19 cellular contexts compared by ENCODE assay signal in genomic region chr12:12511895-12512674, GRCh38. TPM values are rescaled to one million over a fixed set of nuclear protein-coding genes. Genes with fewer than 3 reads are reported as not detected.
DNase-seq lines count a peak whose midpoint lies in the region; ATAC-seq and TF ChIP-seq lines count a peak whose summit lies in the region.
"Had no signal": no experiment of that assay in that cellular context is flagged by ENCODE, and none has a peak within 500 bp of the region (broad histone marks: within the 10 kb centered on the region; RNA-seq: fewer than 3 reads in every experiment).

No MANE protein-coding gene starts in this region.

- no peak for TF ChIP-seq CTCF in CD8-positive, alpha-beta T cell (IDR thresholded peaks at IDR 0.05)
- TF ChIP-seq CTCF in stomach (IDR thresholded peaks at IDR 0.05), result no peak

- peaks cover 8% of the 10 kb centered on the region for H3K4me1 Mint-ChIP-seq in activated CD8-positive, alpha-beta memory T cell treated with anti-CD3 and anti-CD28 coated beads, Interleukin-2, amount 10 ng/mL, durations not matched to agents 7 days and 5 days
- peaks cover 26% of the 10 kb centered on the region for H3K4me1 Mint-ChIP-seq in CD8-positive, alpha-beta T cell (ENCODE audit: low read depth)
- peaks cover 26% of the 10 kb centered on the region for H3K4me1 Mint-ChIP-seq in T-helper 2 cell treated with Interferon-gamma antibody and Interleukin-4, amounts not matched to agents 5 μg/mL and 100 μg/mL, for 36 hours (ENCODE audit: low read depth)
- H3K4me1 Mint-ChIP-seq: natural killer cell had no signal

- 68 to 78% (median 75%) methylated on average over 5 of the region's 5 CpGs for WGBS in stomach, 5 donors

- DNase-seq in activated CD8-positive, alpha-beta memory T cell treated with anti-CD3 and anti-CD28 coated beads, Interleukin-2, amount 10 ng/mL, durations not matched to agents 7 days and 5 days, result no peak
- no peak for DNase-seq in activated CD8-positive, alpha-beta memory T cell treated with anti-CD3 and anti-CD28 coated beads, Interleukin-2, amount 50 U/mL, for 4 hours
- DNase-seq in CD8-positive, alpha-beta T cell, result no peak
- peak; percentile 68 for DNase-seq in T-helper 2 cell treated with Interferon-gamma antibody and Interleukin-4, amounts not matched to agents 5 μg/mL and 100 μg/mL, for 36 hours (ENCODE audit: low spot score)
- peak; percentile 42 to 48 for DNase-seq in stimulated activated CD4-positive, alpha-beta T cell treated with anti-CD3 and anti-CD28 coated beads, Interleukin-2, amount 100 ng/mL, for 24 hours
- DNase-seq in stomach, result no peak
- DNase-seq: ACHN; CD4-positive, alpha-beta memory T cell; central memory CD4-positive, alpha-beta T cell; effector memory CD8-positive, alpha-beta T cell; hypothalamus; mesenchymal stem cell; natural killer cell; NCI-H1436; NCI-H2171 treated with DMSO at 0.1 percent for 48 hours; NCI-H748 treated with DMSO at 0.1 percent for 48 hours had no signal

- H3K27me3 Mint-ChIP-seq in activated CD8-positive, alpha-beta memory T cell treated with anti-CD3 and anti-CD28 coated beads, Interleukin-2, amount 10 ng/mL, durations not matched to agents 7 days and 5 days, result no peaks in the 10 kb centered on the region
- H3K27me3 Mint-ChIP-seq in CD8-positive, alpha-beta T cell (ENCODE audit: low read depth), result no peaks in the 10 kb centered on the region
- H3K27me3 Mint-ChIP-seq in T-helper 2 cell treated with Interferon-gamma antibody and Interleukin-4, amounts not matched to agents 5 μg/mL and 100 μg/mL, for 36 hours (ENCODE audit: low read depth), result no peaks in the 10 kb centered on the region
- H3K27me3 Mint-ChIP-seq: CD4-positive, alpha-beta memory T cell; effector memory CD8-positive, alpha-beta T cell had no signal

- H3K9me3 ChIP-seq in CD8-positive, alpha-beta T cell (ENCODE audit: low read length), result no peaks in the 10 kb centered on the region
- no peaks in the 10 kb centered on the region for H3K9me3 ChIP-seq in stomach

- H3K27ac Mint-ChIP-seq in activated CD8-positive, alpha-beta memory T cell treated with anti-CD3 and anti-CD28 coated beads, Interleukin-2, amount 10 ng/mL, durations not matched to agents 7 days and 5 days, result no peak overlapping the region
- no peak overlapping the region for H3K27ac Mint-ChIP-seq in CD8-positive, alpha-beta T cell
- H3K27ac Mint-ChIP-seq in T-helper 2 cell treated with Interferon-gamma antibody and Interleukin-4, amounts not matched to agents 5 μg/mL and 100 μg/mL, for 36 hours, result no peak overlapping the region
- H3K27ac Mint-ChIP-seq: effector memory CD8-positive, alpha-beta T cell; natural killer cell had no signal

- intact Hi-C loops in CD8-positive, alpha-beta T cell (cut with DNase I, micrococcal nuclease), result no loop called here
- intact Hi-C loops in stomach (cut with DNase I; ENCODE audit: low total_unique reads), result no loop called here

- H3K36me3 ChIP-seq in CD8-positive, alpha-beta T cell (ENCODE audit: insufficient read depth, low read length), result no peaks in the 10 kb centered on the region
- H3K36me3 ChIP-seq in stomach, result peaks cover 0 to 17% (median 5%) of the 10 kb centered on the region in 4 donors

- H3K27me3 ChIP-seq in CD8-positive, alpha-beta T cell (ENCODE audit: insufficient read depth, low read length), result no peaks in the 10 kb centered on the region
- H3K27me3 ChIP-seq in stomach, result no peaks in the 10 kb centered on the region

- ATAC-seq in activated CD8-positive, alpha-beta memory T cell treated with anti-CD3 and anti-CD28 coated beads, Interleukin-2, amount 10 ng/mL, durations not matched to agents 7 days and 5 days, result peak; percentile 66
- ATAC-seq in CD8-positive, alpha-beta T cell, result peak; percentile 17
- ATAC-seq in HG02588 (IDR thresholded peaks at IDR 0.05; ENCODE audit: unreplicated experiment) (no peak), HG02571 (IDR thresholded peaks at IDR 0.05; ENCODE audit: unreplicated experiment) (no peak)
- ATAC-seq: effector memory CD8-positive, alpha-beta T cell; natural killer cell had no signal

- POLR2A ChIA-PET in CD8-positive, alpha-beta T cell (lab: Charles Lee), result no interaction called here

- CTCF ChIA-PET in activated CD8-positive, alpha-beta memory T cell treated with anti-CD3 and anti-CD28 coated beads, Interleukin-2, amount 10 ng/mL, durations not matched to agents 7 days and 5 days (lab: Charles Lee), result no interaction called here
- CTCF ChIA-PET in CD8-positive, alpha-beta T cell (lab: Charles Lee), result interaction anchor here (0.8 to 1.4 kb wide), 2 partner anchors 27 to 51 kb away, joined by 3 to 5 read pairs; partner anchors contain the start of gene DUSP16

- no peak overlapping the region for H3K27ac ChIP-seq in CD8-positive, alpha-beta T cell (ENCODE audit: low read depth, low read length)
- no peak overlapping the region for H3K27ac ChIP-seq in stomach
- H3K27ac ChIP-seq: parathyroid adenoma had no signal

- H3K4me1 ChIP-seq in CD8-positive, alpha-beta T cell (ENCODE audit: insufficient read depth, low read length), result peaks cover 3% of the 10 kb centered on the region
- H3K4me1 ChIP-seq in stomach, result peaks cover 5 to 33% (median 10%) of the 10 kb centered on the region in 4 donors

- no peak overlapping the region for H3K4me3 Mint-ChIP-seq in activated CD8-positive, alpha-beta memory T cell treated with anti-CD3 and anti-CD28 coated beads, Interleukin-2, amount 10 ng/mL, durations not matched to agents 7 days and 5 days
- no peak overlapping the region for H3K4me3 Mint-ChIP-seq in CD8-positive, alpha-beta T cell
- H3K4me3 Mint-ChIP-seq in T-helper 2 cell treated with Interferon-gamma antibody and Interleukin-4, amounts not matched to agents 5 μg/mL and 100 μg/mL, for 36 hours, result no peak overlapping the region
- H3K4me3 Mint-ChIP-seq: CD4-positive, alpha-beta memory T cell; effector memory CD8-positive, alpha-beta T cell; natural killer cell had no signal

- H3K36me3 Mint-ChIP-seq in activated CD8-positive, alpha-beta memory T cell treated with anti-CD3 and anti-CD28 coated beads, Interleukin-2, amount 10 ng/mL, durations not matched to agents 7 days and 5 days, result peaks cover 27% of the 10 kb centered on the region
- peaks cover 37% of the 10 kb centered on the region for H3K36me3 Mint-ChIP-seq in CD8-positive, alpha-beta T cell
- peaks cover 22% of the 10 kb centered on the region for H3K36me3 Mint-ChIP-seq in T-helper 2 cell treated with Interferon-gamma antibody and Interleukin-4, amounts not matched to agents 5 μg/mL and 100 μg/mL, for 36 hours (ENCODE audit: low read depth)
- H3K36me3 Mint-ChIP-seq: natural killer cell had no signal

- H3K9me3 Mint-ChIP-seq in activated CD8-positive, alpha-beta memory T cell treated with anti-CD3 and anti-CD28 coated beads, Interleukin-2, amount 10 ng/mL, durations not matched to agents 7 days and 5 days (ENCODE audit: low read depth), result no peaks in the 10 kb centered on the region
- H3K9me3 Mint-ChIP-seq in CD8-positive, alpha-beta T cell, result no peaks in the 10 kb centered on the region
- no peaks in the 10 kb centered on the region for H3K9me3 Mint-ChIP-seq in T-helper 2 cell treated with Interferon-gamma antibody and Interleukin-4, amounts not matched to agents 5 μg/mL and 100 μg/mL, for 36 hours
- H3K9me3 Mint-ChIP-seq: CD4-positive, alpha-beta memory T cell; effector memory CD8-positive, alpha-beta T cell; natural killer cell had no signal

- no peak for TF ChIP-seq POLR2A in stomach (IDR thresholded peaks at IDR 0.05)

- no peak for TF ChIP-seq EP300 in stomach (IDR thresholded peaks at IDR 0.05)

- no peak overlapping the region for H3K4me3 ChIP-seq in CD8-positive, alpha-beta T cell (ENCODE audit: low read depth, low read length)
- H3K4me3 ChIP-seq in stomach, result no peak overlapping the region

RNA-seq across cellular contexts. Expression of gene DUSP16, which starts 50.6 kb away (rescaled TPM):
- total RNA-seq in activated CD8-positive, alpha-beta memory T cell treated with anti-CD3 and anti-CD28 coated beads, Interleukin-2, amount 10 ng/mL, durations not matched to agents 7 days and 5 days, result 10 to 100 TPM; 43.0 to 69.0 TPM
- 10 to 100 TPM; 27.9 to 34.1 TPM for total RNA-seq in CD8-positive, alpha-beta T cell
- 10 to 100 TPM; 11.3 to 34.8 (median 32.0) TPM for total RNA-seq in stomach
- polyA plus RNA-seq in stomach, result 10 to 100 TPM in 2 of 3 donors, 1 to 10 TPM in 1; 4.9 to 16.0 (median 13.4) TPM

Comparison
In these comparisons a context has a peak if more than half of its experiments do, and no peak if none do; other contexts are left out.
1. ATAC-seq: peak in activated CD8-positive, alpha-beta memory T cell treated with anti-CD3 and anti-CD28 coated beads, Interleukin-2, amount 10 ng/mL, durations not matched to agents 7 days and 5 days (single experiment) and CD8-positive, alpha-beta T cell (single experiment); none in HG02588 (single experiment) and HG02571 (single experiment).
2. DNase-seq: peak in T-helper 2 cell treated with Interferon-gamma antibody and Interleukin-4, amounts not matched to agents 5 μg/mL and 100 μg/mL, for 36 hours (single experiment) and stimulated activated CD4-positive, alpha-beta T cell treated with anti-CD3 and anti-CD28 coated beads, Interleukin-2, amount 100 ng/mL, for 24 hours (2 of 2); none in activated CD8-positive, alpha-beta memory T cell treated with anti-CD3 and anti-CD28 coated beads, Interleukin-2, amount 10 ng/mL, durations not matched to agents 7 days and 5 days (single experiment), activated CD8-positive, alpha-beta memory T cell treated with anti-CD3 and anti-CD28 coated beads, Interleukin-2, amount 50 U/mL, for 4 hours (single experiment), CD8-positive, alpha-beta T cell (0 of 7) and stomach (single experiment).